In genomic region chr4:1099684-1100335, GRCh38 we compare ENCODE assay signal across 18 cellular contexts. TPM values are rescaled to one million over a fixed set of nuclear protein-coding genes. Genes with fewer than 3 reads are reported as not detected.
"Had no signal": no experiment of that assay in that cellular context is flagged by ENCODE, and none has a peak within 500 bp of the region (broad histone marks: within the 10 kb centered on the region; RNA-seq: fewer than 3 reads in every experiment).

No MANE protein-coding gene starts in this region.

- H3K4me1 Mint-ChIP-seq: activated T-helper 17 cell treated with anti-CD3 and anti-CD28 coated beads, Interleukin-2, amount 50 U/mL, for 72 hours; nephron; stimulated activated memory B cell treated with anti-CD40 and anti-IgM and Interleukin-4, amounts not matched to agents 10 μg/mL and 1 μg/mL and 100 μg/mL, for 72 hours had no signal

- H3K4me3 Mint-ChIP-seq: activated CD4-positive, alpha-beta memory T cell treated with anti-CD3 and anti-CD28 coated beads for 36 hours; activated T-cell treated with anti-CD3 and anti-CD28 coated beads, Interleukin-2, amount 50 U/mL, for 24 hours; activated T-helper 17 cell treated with anti-CD3 and anti-CD28 coated beads, Interleukin-2, amount 50 U/mL, for 72 hours; nephron; stimulated activated memory B cell treated with anti-CD40 and anti-IgM and Interleukin-4, amounts not matched to agents 10 μg/mL and 1 μg/mL and 100 μg/mL, for 72 hours had no signal

- H3K4me3 ChIP-seq: ascending aorta, gastroesophageal sphincter, smooth muscle cell had no signal

- H3K27me3 ChIP-seq: ascending aorta, gastroesophageal sphincter, testis had no signal

- H3K9me3 ChIP-seq: ascending aorta, gastroesophageal sphincter, testis had no signal

- H3K9me3 Mint-ChIP-seq: activated CD4-positive, alpha-beta memory T cell treated with anti-CD3 and anti-CD28 coated beads for 36 hours; activated naive CD4-positive, alpha-beta T cell treated with anti-CD3 and anti-CD28 coated beads, Interleukin-2, amount 50 U/mL, for 72 hours; activated T-cell treated with anti-CD3 and anti-CD28 coated beads, Interleukin-2, amount 50 U/mL, for 24 hours; activated T-helper 17 cell treated with anti-CD3 and anti-CD28 coated beads, Interleukin-2, amount 50 U/mL, for 72 hours; nephron; stimulated activated memory B cell treated with anti-CD40 and anti-IgM and Interleukin-4, amounts not matched to agents 10 μg/mL and 1 μg/mL and 100 μg/mL, for 72 hours had no signal

- H3K4me1 ChIP-seq: ascending aorta, gastroesophageal sphincter, testis had no signal

- DNase-seq: activated CD4-positive, alpha-beta memory T cell treated with anti-CD3 and anti-CD28 coated beads for 36 hours; activated CD4-positive, alpha-beta T cell treated with anti-CD3 and anti-CD28 coated beads for 48 hours; activated T-cell treated with anti-CD3 and anti-CD28 coated beads, Interleukin-2, amount 50 U/mL, for 24 hours; central memory CD4-positive, alpha-beta T cell; head of caudate nucleus; nucleus accumbens; stimulated activated CD4-positive, alpha-beta T cell treated with anti-CD3 and anti-CD28 coated beads, Interleukin-15, amount 100 ng/mL, for 24 hours; testis; trophoblast cell had no signal

- H3K27me3 Mint-ChIP-seq: activated CD4-positive, alpha-beta memory T cell treated with anti-CD3 and anti-CD28 coated beads for 36 hours; activated T-cell treated with anti-CD3 and anti-CD28 coated beads, Interleukin-2, amount 50 U/mL, for 24 hours; activated T-helper 17 cell treated with anti-CD3 and anti-CD28 coated beads, Interleukin-2, amount 50 U/mL, for 72 hours had no signal

- FAIRE-seq: islet of Langerhans had no signal

- H3K27ac ChIP-seq: ascending aorta, gastroesophageal sphincter, testis had no signal

- H3K4me2 ChIP-seq: smooth muscle cell had no signal

- H3K36me3 ChIP-seq: ascending aorta, gastroesophageal sphincter had no signal

- H3K36me3 Mint-ChIP-seq: activated CD4-positive, alpha-beta memory T cell treated with anti-CD3 and anti-CD28 coated beads for 36 hours; activated naive CD4-positive, alpha-beta T cell treated with anti-CD3 and anti-CD28 coated beads, Interleukin-2, amount 50 U/mL, for 72 hours; stimulated activated memory B cell treated with anti-CD40 and anti-IgM and Interleukin-4, amounts not matched to agents 10 μg/mL and 1 μg/mL and 100 μg/mL, for 72 hours had no signal

- H3K27ac Mint-ChIP-seq: activated CD4-positive, alpha-beta memory T cell treated with anti-CD3 and anti-CD28 coated beads for 36 hours; activated T-cell treated with anti-CD3 and anti-CD28 coated beads, Interleukin-2, amount 50 U/mL, for 24 hours; activated T-helper 17 cell treated with anti-CD3 and anti-CD28 coated beads, Interleukin-2, amount 50 U/mL, for 72 hours; nephron; stimulated activated memory B cell treated with anti-CD40 and anti-IgM and Interleukin-4, amounts not matched to agents 10 μg/mL and 1 μg/mL and 100 μg/mL, for 72 hours had no signal

RNA-seq across cellular contexts. Expression of gene RNF212, which starts 13.6 kb away (rescaled TPM):
- total RNA-seq: ascending aorta, myocyte had no signal
